Comparison of ENCODE assay signal across 8 cellular contexts in the genomic region with DNA sequence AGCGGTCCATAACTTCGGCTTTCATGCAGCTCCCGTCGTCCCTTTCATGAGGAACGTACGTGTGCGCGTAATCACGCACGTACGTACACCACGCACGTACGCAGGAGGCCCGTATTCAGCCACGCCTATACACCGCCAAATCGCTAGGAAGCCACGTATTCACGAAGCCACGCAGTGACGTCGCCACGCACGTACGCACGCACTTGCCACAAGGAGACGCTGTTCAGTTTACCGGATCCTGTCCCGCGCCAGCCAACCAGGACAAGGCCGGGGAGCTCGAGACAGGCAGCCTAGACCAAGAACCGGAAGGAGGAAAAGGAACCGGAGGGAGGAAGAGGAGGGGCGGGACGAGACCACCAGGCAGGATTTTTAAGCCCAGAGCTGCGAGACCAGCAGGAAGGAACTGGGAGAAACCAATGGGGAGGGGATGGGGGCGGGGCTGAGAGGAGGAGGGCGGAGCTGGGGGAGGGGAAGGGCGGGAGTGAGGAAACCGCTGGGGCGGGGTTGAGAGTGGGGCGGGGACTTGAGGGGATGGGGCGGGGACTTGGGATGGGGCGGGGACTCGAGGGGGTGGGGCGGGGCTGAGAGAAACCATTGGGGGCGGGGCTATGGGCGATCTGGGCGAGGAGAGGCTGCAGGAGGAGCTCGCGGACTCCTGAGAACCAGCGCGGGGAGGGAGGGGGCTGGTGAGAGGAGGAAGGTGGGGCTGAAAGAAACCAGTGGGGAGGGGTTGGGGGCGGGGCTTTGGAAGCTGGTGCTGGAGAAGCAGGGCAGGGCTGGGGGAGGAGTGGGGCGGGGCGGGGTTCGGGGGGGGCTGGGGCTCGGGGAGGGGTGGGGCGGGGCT. TPM values are rescaled to one million over a fixed set of nuclear protein-coding genes. Genes with fewer than 3 reads are reported as not detected.
DNase-seq lines count a peak whose midpoint lies in the region; ATAC-seq, FAIRE-seq and TF ChIP-seq lines count a peak whose summit lies in the region.

A gene (minus strand): TSS at position 65 of the 844 bp plus-strand sequence. CDS start 4,617 bp downstream, outside the sequence.

- TF ChIP-seq CTCF in BJ (IDR thresholded peaks at IDR 0.05; ENCODE audit: insufficient read depth, low read depth, low read length), result peak; percentile 78

- peak; percentile 99 for FAIRE-seq in colon (lab: Jason Lieb, UNC)

- DNase-seq in BJ (ENCODE audit: low read depth) (peak; percentile 94), NCI-H526 (lab: John Stamatoyannopoulos, UW) (peak; percentile 96 to 97), kidney glomerular epithelial cell (lab: John Stamatoyannopoulos, UW) (peak; percentile 90)
- peak; percentile 93 for DNase-seq in activated CD4-positive, alpha-beta T cell treated with anti-CD3 and anti-CD28 coated beads for 48 hours
- peak; percentile 74 to 79 for DNase-seq in stimulated activated CD4-positive, alpha-beta T cell treated with anti-CD3 and anti-CD28 coated beads, Interleukin-1b, Interleukin-23, amount 100 ng/mL, for 1 hour (ENCODE audit: low read depth in 2 of 2)

- no peaks in the 10 kb centered on the region; the same call in 1 of the 2 replicates for H3K36me3 ChIP-seq in BJ (ENCODE audit: control insufficient read depth, insufficient read depth, low read length)

- CTCF ChIA-PET in BJ (lab: Yijun Ruan, JAX), result no interaction called here

- H3K27me3 ChIP-seq in BJ (ENCODE audit: control insufficient read depth, insufficient read depth, low read length), result no peaks in the 10 kb centered on the region

- peak; percentile 77 for ATAC-seq in GM19324 (IDR thresholded peaks at IDR 0.05; ENCODE audit: low FRiP score, unreplicated experiment)
- ATAC-seq in HG03469 (IDR thresholded peaks at IDR 0.05; ENCODE audit: unreplicated experiment), result peak; percentile 84

- POLR2A ChIA-PET in BJ (lab: Charles Lee), result interaction anchor here (0.6 kb wide), 4 partner anchors 262 to 780 kb away, joined by 4 to 16 read pairs (median 6); no protein-coding TSS in a partner anchor

- peak within 1 kb of the TSS; percentile 82 for H3K4me3 ChIP-seq in BJ (ENCODE audit: low read depth, low read length)

RNA-seq across cellular contexts. Expression of the gene that starts here (rescaled TPM):
- polyA plus RNA-seq in BJ (2011; rRNA removed), result 35.8 and 36.8 TPM in 2 replicates
- polyA minus RNA-seq in BJ (2011; rRNA and poly(A)+ RNA removed), result 11.2 and 16.1 TPM in 2 replicates

Comparison
In these comparisons a context has a peak if more than half of its experiments do, and no peak if none do; other contexts are left out.
1. Peak in every context shown above with its lines: DNase-seq, ATAC-seq and H3K4me3 ChIP-seq.